ENCODE assay signal across 8 cellular contexts in the genomic region with DNA sequence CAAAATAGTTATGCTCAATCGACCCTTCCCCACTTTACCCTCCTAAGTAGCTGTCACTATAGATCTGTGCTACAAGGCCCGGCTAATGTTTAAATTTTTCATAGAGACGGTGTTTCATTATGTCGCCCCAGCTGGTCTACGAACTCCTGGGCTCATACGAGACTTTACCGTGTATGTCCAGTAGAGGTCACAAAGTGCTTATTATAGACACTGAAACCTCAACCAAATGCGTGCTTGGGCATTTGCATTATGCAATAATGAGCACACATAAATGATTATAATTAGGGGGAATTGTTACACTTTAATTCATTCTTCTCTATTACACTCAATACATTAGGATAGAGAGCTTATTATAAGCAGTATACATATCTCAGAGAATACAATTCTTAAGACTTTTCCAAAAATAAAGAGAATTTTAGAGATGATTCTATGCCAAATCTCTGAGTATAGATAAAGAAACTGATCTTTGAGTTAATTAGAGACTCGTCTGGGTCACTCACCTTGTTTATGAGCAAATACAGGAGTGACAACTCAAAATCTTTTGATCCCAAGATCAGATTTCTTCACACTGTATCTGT. TPM values are rescaled to one million over a fixed set of nuclear protein-coding genes. Genes with fewer than 3 reads are reported as not detected.
A peak's percentile ranks its signal among the peaks of the same experiment; 100 is the strongest.
DNase-seq lines count a peak whose midpoint lies in the region; TF ChIP-seq lines count a peak whose summit lies in the region.

No MANE protein-coding gene starts in this region.

- H3K4me2 ChIP-seq in mesendoderm (ENCODE audit: low read length), result no peak overlapping the region

- H4K8ac ChIP-seq in mesendoderm (ENCODE audit: low read depth, low read length), result no peak overlapping the region

- no peak overlapping the region for H3K56ac ChIP-seq in mesendoderm (ENCODE audit: low read length)

- DNase-seq in ACHN (peak; percentile 69), GM04504 (ENCODE audit: low read depth) (peak; percentile 38), HAP-1 (ENCODE audit: low spot score in 2 of 2) (peak; percentile 65 to 82), SJCRH30 (peak; percentile 52 to 82), dorsolateral prefrontal cortex (peak in 1 of 10 donors; percentile 22), mesendoderm (peak; percentile 58), thyroid gland (no peak)

- H3K9me3 ChIP-seq in HAP-1 (no peaks in the 10 kb centered on the region), SJCRH30 (replicated peaks) (no peaks in the 10 kb centered on the region), thyroid gland (no peaks in the 10 kb centered on the region)

- in situ Hi-C loops in ACHN (cut with HindIII; ENCODE audit: low pct_ligation_motif_present, low pct_unique_long_range_greater_than_20kb, low sequenced_read_pairs), result no loop called here
- in situ Hi-C loops in HAP-1 (cut with MboI; ENCODE audit: low sequenced_read_pairs), result loop anchor here (10.0 kb wide), 2 partner anchors 312 to 432 kb away; no protein-coding TSS in a partner anchor

- H2AK5ac ChIP-seq in mesendoderm (ENCODE audit: low read length), result no peak overlapping the region

- H3K36me3 ChIP-seq in HAP-1 (replicated peaks), result no peaks in the 10 kb centered on the region
- H3K36me3 ChIP-seq in SJCRH30, result no peaks in the 10 kb centered on the region
- H3K36me3 ChIP-seq in mesendoderm (ENCODE audit: control insufficient read depth, insufficient read depth, low read length), result no peaks in the 10 kb centered on the region
- H3K36me3 ChIP-seq in thyroid gland, result no peaks in the 10 kb centered on the region

- H3K4me3 ChIP-seq in HAP-1 (no peak overlapping the region), SJCRH30 (no peak overlapping the region), dorsolateral prefrontal cortex (peak overlapping the region in 2 of 59 donors; percentile 4 to 24), mesendoderm (ENCODE audit: low read length) (no peak overlapping the region), thyroid gland (replicated peaks in 1 of 3) (no peak overlapping the region)

- no peaks in the 10 kb centered on the region for H3K79me1 ChIP-seq in mesendoderm (ENCODE audit: low read length)

- H2BK120ac ChIP-seq in mesendoderm (ENCODE audit: low read depth, low read length), result no peak overlapping the region

- H3K4me1 ChIP-seq in HAP-1 (peaks cover 9% of the 10 kb centered on the region), SJCRH30 (peaks cover 21% of the 10 kb centered on the region), mesendoderm (ENCODE audit: control insufficient read depth, low read depth, low read length) (no peaks in the 10 kb centered on the region), thyroid gland (no peaks in the 10 kb centered on the region)

- H4K5ac ChIP-seq in mesendoderm (ENCODE audit: low read length), result no peak overlapping the region

- TF ChIP-seq CTCF in LNCAP (IDR thresholded peaks at IDR 0.05) (peak; percentile 76), dorsolateral prefrontal cortex (IDR thresholded peaks at IDR 0.05 in 54 of 56, conservative IDR thresholded peaks at IDR 0.05 in 2 of 56; ENCODE audit: low read depth in 1 of 56, partially characterized antibody in 56 of 56) (peak; percentile 34 to 77 (median 60)), thyroid gland (IDR thresholded peaks at IDR 0.05) (peak in 3 of 6 experiments; percentile 8 to 31 (median 29))

- H3K18ac ChIP-seq in mesendoderm (ENCODE audit: low read length), result no peak overlapping the region

- no peak overlapping the region for H3K4ac ChIP-seq in mesendoderm (ENCODE audit: low read depth, low read length)

- WGBS in mesendoderm (ENCODE audit: extremely low coverage, insufficient coverage, low lambda C conversion rate), result no CpG with 5 or more reads among the region's 9 CpGs
- 20 to 24% methylated on average over 9 of the region's 9 CpGs for WGBS in thyroid gland, 2 donors

- no peaks in the 10 kb centered on the region for H3K27me3 ChIP-seq in HAP-1 (ENCODE audit: low read depth)
- H3K27me3 ChIP-seq in SJCRH30, result no peaks in the 10 kb centered on the region
- H3K27me3 ChIP-seq in dorsolateral prefrontal cortex, result no peaks in the 10 kb centered on the region
- no peaks in the 10 kb centered on the region for H3K27me3 ChIP-seq in mesendoderm (ENCODE audit: insufficient read depth, low read length, poor library complexity)
- no peaks in the 10 kb centered on the region for H3K27me3 ChIP-seq in thyroid gland

- no peaks in the 10 kb centered on the region for H3K79me2 ChIP-seq in mesendoderm (ENCODE audit: control insufficient read depth, insufficient read depth, low read length)

- H2BK15ac ChIP-seq in mesendoderm (replicated peaks; ENCODE audit: low read depth), result no peak overlapping the region

- TF ChIP-seq POLR2A in thyroid gland (IDR thresholded peaks at IDR 0.05), result no peak

- H2BK5ac ChIP-seq in mesendoderm (ENCODE audit: low read length), result no peak overlapping the region

- no peak overlapping the region for H3K23ac ChIP-seq in mesendoderm (ENCODE audit: low read length)

- H3K9ac ChIP-seq in mesendoderm (ENCODE audit: low read length), result no peak overlapping the region

- intact Hi-C loops in dorsolateral prefrontal cortex (cut with DNase I) (loop anchor here (5.0 to 10.0 kb wide), 2 partner anchors 302 to 429 kb away; no protein-coding TSS in a partner anchor), thyroid gland (cut with DNase I) (no loop called here)

- H3K27ac ChIP-seq in SJCRH30 (no peak overlapping the region), dorsolateral prefrontal cortex (peak overlapping the region in 7 of 59 donors; percentile 4 to 46 (median 26)), mesendoderm (ENCODE audit: low read depth, low read length) (no peak overlapping the region), thyroid gland (no peak overlapping the region)

RNA-seq across cellular contexts. Expression of gene MRPL16, which starts 12.5 kb away (rescaled TPM):
- 59.4 and 66.1 TPM in 2 replicates for total RNA-seq in SJCRH30 (2014; rRNA removed; shearing (Covaris generic))
- total RNA-seq in dorsolateral prefrontal cortex (10 to 100 TPM; 21.6 to 49.1 (median 35.3) TPM), thyroid gland (10 to 100 TPM; 19.4 to 40.7 (median 25.4) TPM)
- 107 TPM for polyA plus RNA-seq in mesendoderm (2013, experiment 1 of 2)
- 107 TPM for polyA plus RNA-seq in mesendoderm (2013, experiment 2 of 2)

RNA-seq across cellular contexts. Expression of gene CBLIF, which starts 22.2 kb away (rescaled TPM):
- total RNA-seq in SJCRH30 (2014; rRNA removed; shearing (Covaris generic)), result not detected in 2 replicates
- total RNA-seq in dorsolateral prefrontal cortex (not detected), thyroid gland (not detected)
- not detected for polyA plus RNA-seq in mesendoderm (2013, experiment 1 of 2)
- polyA plus RNA-seq in mesendoderm (2013, experiment 2 of 2), result not detected

RNA-seq across cellular contexts. Expression of gene TCN1, which starts 43.2 kb away (rescaled TPM):
- not detected in 2 replicates for total RNA-seq in SJCRH30 (2014; rRNA removed; shearing (Covaris generic))
- total RNA-seq in dorsolateral prefrontal cortex (1 to 10 TPM in 2 of 120 experiments, under 1 TPM in 1, not detected in 117; 0.75 to 1.3 (median 1.2) TPM), thyroid gland (not detected)
- polyA plus RNA-seq in mesendoderm (2013, experiment 1 of 2), result not detected
- polyA plus RNA-seq in mesendoderm (2013, experiment 2 of 2), result not detected

RNA-seq across cellular contexts. Expression of gene OOSP3, which starts 55.5 kb away (rescaled TPM):
- not detected in 2 replicates for total RNA-seq in SJCRH30 (2014; rRNA removed; shearing (Covaris generic))
- total RNA-seq in dorsolateral prefrontal cortex, result 1 to 10 TPM in 5 of 120 experiments, under 1 TPM in 20, not detected in 95; 0.56 to 1.4 (median 0.77) TPM
- polyA plus RNA-seq in mesendoderm (2013, experiment 1 of 2), result 0.15 TPM
- polyA plus RNA-seq in mesendoderm (2013, experiment 2 of 2), result 0.13 TPM
- total RNA-seq in thyroid gland, result not detected

Comparison
In these comparisons a context has a peak if more than half of its experiments do, and no peak if none do; other contexts are left out.
1. DNase-seq: peak in ACHN (single experiment), GM04504 (single experiment), HAP-1 (2 of 2), SJCRH30 (2 of 2) and mesendoderm (single experiment); none in thyroid gland (0 of 2).